ENCODE assay signal across 15 cellular contexts in genomic region chr7:64628721-64629120, GRCh38. TPM values are rescaled to one million over a fixed set of nuclear protein-coding genes. Genes with fewer than 3 reads are reported as not detected.
DNase-seq lines count a peak whose midpoint lies in the region; ATAC-seq and TF ChIP-seq lines count a peak whose summit lies in the region.
"Had no signal": no experiment of that assay in that cellular context is flagged by ENCODE, and none has a peak within 500 bp of the region (broad histone marks: within the 10 kb centered on the region; RNA-seq: fewer than 3 reads in every experiment).

No MANE protein-coding gene starts in this region.

- intact Hi-C loops in breast epithelium (cut with DNase I; ENCODE audit: low total_unique reads): no loop called here
- intact Hi-C loops in MCF 10A (cut with micrococcal nuclease): no loop called here
- intact Hi-C loops in esophagus squamous epithelium (cut with DNase I): no loop called here
- intact Hi-C loops in sigmoid colon (cut with DNase I): no loop called here
- intact Hi-C loops in posterior cingulate gyrus (cut with DNase I): no loop called here

- H2AFZ ChIP-seq in neuronal stem cell (ENCODE audit: low read length): no peak overlapping the region
- H2AFZ ChIP-seq: GM23248 had no signal

- H3K79me1 ChIP-seq in neuronal stem cell (ENCODE audit: low read depth, low read length): no peaks in the 10 kb centered on the region

- H3K27me3 Mint-ChIP-seq in MCF 10A (ENCODE audit: insufficient read depth, unreplicated experiment): no peaks in the 10 kb centered on the region

- peak overlapping the region; percentile 19 for H4K91ac ChIP-seq in neuronal stem cell (ENCODE audit: low read depth, low read length, poor library complexity)

- H3K27me3 ChIP-seq in breast epithelium (no peaks in the 10 kb centered on the region), esophagus squamous epithelium (no peaks in the 10 kb centered on the region), neuronal stem cell (ENCODE audit: control insufficient read depth in 3 of 3, insufficient read depth in 3 of 3, low read depth in 1 of 3, low read length in 3 of 3) (no peaks in the 10 kb centered on the region), sigmoid colon (no peaks in the 10 kb centered on the region)
- H3K27me3 ChIP-seq: BLaER1 had no signal

- H2AK5ac ChIP-seq in neuronal stem cell (ENCODE audit: low read depth, low read length): no peak overlapping the region

- H3K4me3 Mint-ChIP-seq in MCF 10A (ENCODE audit: unreplicated experiment): no peak overlapping the region
- H3K4me3 Mint-ChIP-seq: CD8-positive, alpha-beta memory T cell had no signal

- no peaks in the 10 kb centered on the region for H3K36me3 Mint-ChIP-seq in MCF 10A (ENCODE audit: insufficient read depth, unreplicated experiment)
- H3K36me3 Mint-ChIP-seq: CD8-positive, alpha-beta memory T cell had no signal

- no peak overlapping the region for H3K4ac ChIP-seq in neuronal stem cell (ENCODE audit: low read length)

- no peaks in the 10 kb centered on the region for H3K36me3 ChIP-seq in breast epithelium
- no peaks in the 10 kb centered on the region for H3K36me3 ChIP-seq in esophagus squamous epithelium
- H3K36me3 ChIP-seq in neuronal stem cell (replicated peaks in 1 of 2; ENCODE audit: control insufficient read depth in 2 of 2, insufficient read depth in 2 of 2, low read length in 2 of 2): no peaks in the 10 kb centered on the region
- H3K36me3 ChIP-seq in sigmoid colon: no peaks in the 10 kb centered on the region
- H3K36me3 ChIP-seq: BLaER1 had no signal

- CTCF ChIA-PET in MCF 10A (lab: Yijun Ruan, JAX): interaction anchor here (0.7 to 1.5 kb wide), 2 partner anchors 9 to 646 kb away, joined by 3 to 4 read pairs; no protein-coding TSS in a partner anchor

- TF ChIP-seq EP300 in sigmoid colon (IDR thresholded peaks at IDR 0.05): no peak

- H2BK120ac ChIP-seq in neuronal stem cell (ENCODE audit: low read depth, low read length): no peak overlapping the region

- no peak overlapping the region for H2BK5ac ChIP-seq in neuronal stem cell (ENCODE audit: low read length)

- H3K14ac ChIP-seq in neuronal stem cell (ENCODE audit: low read length): no peak overlapping the region

- peaks cover 32% of the 10 kb centered on the region for H3K9me3 Mint-ChIP-seq in MCF 10A (ENCODE audit: unreplicated experiment)
- H3K9me3 Mint-ChIP-seq: CD8-positive, alpha-beta memory T cell had no signal

- H3K4me3 ChIP-seq in breast epithelium (no peak overlapping the region), esophagus squamous epithelium (no peak overlapping the region), neuronal stem cell (ENCODE audit: low read length in 2 of 2) (peak overlapping the region in 1 of 2 donors; percentile 11), sigmoid colon (no peak overlapping the region)
- H3K4me3 ChIP-seq: BLaER1, GM23248 had no signal

- H3K9ac ChIP-seq in neuronal stem cell (ENCODE audit: low read depth, low read length, poor library complexity): no peak overlapping the region
- H3K9ac ChIP-seq: BLaER1, GM23248 had no signal

- POLR2A ChIA-PET in MCF 10A (lab: Yijun Ruan, JAX): interaction anchor here (0.7 to 2.0 kb wide), 10 partner anchors 14 to 378 kb away, joined by 3 to 8 read pairs (median 4); partner anchors contain the start of genes ERV3-1, ZNF107, ZNF138 and ZNF273

- no peaks in the 10 kb centered on the region for H3K4me1 Mint-ChIP-seq in MCF 10A (ENCODE audit: insufficient read depth, unreplicated experiment)
- H3K4me1 Mint-ChIP-seq: CD8-positive, alpha-beta memory T cell had no signal

- WGBS in esophagus squamous epithelium, 2 donors: 39 to 73% methylated on average over 2 to 3 of the region's 3 CpGs
- WGBS in neuronal stem cell (ENCODE audit: extremely low coverage in 2 of 2, insufficient read length in 2 of 2, insufficient replicate concordance in 1 of 2), 2 donors: no CpG with 5 or more reads among the region's 3 CpGs
- WGBS in sigmoid colon, 2 donors: 83 to 92% methylated on average over 3 of the region's 3 CpGs

- H3K4me1 ChIP-seq in breast epithelium (no peaks in the 10 kb centered on the region), esophagus squamous epithelium (no peaks in the 10 kb centered on the region), neuronal stem cell (ENCODE audit: control insufficient read depth in 2 of 2, insufficient read depth in 1 of 2, low read depth in 1 of 2, low read length in 2 of 2) (no peaks in the 10 kb centered on the region), sigmoid colon (no peaks in the 10 kb centered on the region)
- H3K4me1 ChIP-seq: BLaER1, Caco-2 had no signal

- no peak overlapping the region for H3K18ac ChIP-seq in neuronal stem cell (ENCODE audit: low read length)

- no peak overlapping the region for H3K4me2 ChIP-seq in neuronal stem cell (ENCODE audit: insufficient read depth, low read length, poor library complexity, severe bottlenecking)
- H3K4me2 ChIP-seq: BLaER1 had no signal

- H3K27ac ChIP-seq in breast epithelium: peak overlapping the region; percentile 83 to 94
- H3K27ac ChIP-seq in esophagus squamous epithelium: peak overlapping the region in 3 of 4 donors; percentile 3 to 45 (median 14)
- H3K27ac ChIP-seq in neuronal stem cell (replicated peaks; ENCODE audit: low read length): no peak overlapping the region
- no peak overlapping the region for H3K27ac ChIP-seq in sigmoid colon
- H3K27ac ChIP-seq: BLaER1, GM23248 had no signal

- H2BK15ac ChIP-seq in neuronal stem cell (ENCODE audit: low read length): no peak overlapping the region

- no peak for TF ChIP-seq CTCF in breast epithelium (IDR thresholded peaks at IDR 0.05)
- TF ChIP-seq CTCF in MCF 10A (IDR thresholded peaks at IDR 0.05; ENCODE audit: unreplicated experiment): no peak
- no peak for TF ChIP-seq CTCF in esophagus squamous epithelium (IDR thresholded peaks at IDR 0.05)
- no peak for TF ChIP-seq CTCF in sigmoid colon (IDR thresholded peaks at IDR 0.05)

- TF ChIP-seq POLR2A in breast epithelium (IDR thresholded peaks at IDR 0.05): no peak
- TF ChIP-seq POLR2A in esophagus squamous epithelium (IDR thresholded peaks at IDR 0.05): no peak
- TF ChIP-seq POLR2A in sigmoid colon (IDR thresholded peaks at IDR 0.05): no peak

- H4K8ac ChIP-seq in neuronal stem cell (ENCODE audit: low read depth, low read length): no peak overlapping the region

- DNase-seq in breast epithelium (ENCODE audit: low spot score in 2 of 2) (peak in 1 of 2 donors; percentile 87), MCF 10A (ENCODE audit: unreplicated experiment) (no peak), esophagus squamous epithelium (lab: John Stamatoyannopoulos, UW) (no peak), neuronal stem cell (ENCODE audit: low spot score) (no peak), sigmoid colon (no peak), posterior cingulate gyrus (no peak), kidney tubule cell (ENCODE audit: low spot score) (no peak)
- DNase-seq: 8988T; Caco-2; CD8-positive, alpha-beta memory T cell; DND-41 had no signal

- no peak overlapping the region for H3K23ac ChIP-seq in neuronal stem cell (ENCODE audit: low read depth, low read length, poor library complexity)

- no peak overlapping the region for H3K27ac Mint-ChIP-seq in MCF 10A (ENCODE audit: low read depth, unreplicated experiment)
- H3K27ac Mint-ChIP-seq: CD8-positive, alpha-beta memory T cell had no signal

- H3K9me3 ChIP-seq in breast epithelium (no peaks in the 10 kb centered on the region), esophagus squamous epithelium (no peaks in the 10 kb centered on the region), neuronal stem cell (replicated peaks in 1 of 2; ENCODE audit: control insufficient read depth in 2 of 2, insufficient read depth in 1 of 2, low read depth in 1 of 2, low read length in 2 of 2) (peaks cover 0 to 40% of the 10 kb centered on the region in 2 donors), sigmoid colon (no peaks in the 10 kb centered on the region)
- H3K9me3 ChIP-seq: BLaER1 had no signal

- no TSS peak for BruUV-seq in MCF 10A (replicated peaks; lab: Mats Ljungman, UMichigan)

- no peak for ATAC-seq in GM18498 (IDR thresholded peaks at IDR 0.05; ENCODE audit: unreplicated experiment)
- ATAC-seq: HCT116 had no signal

- no peak overlapping the region for H2BK12ac ChIP-seq in neuronal stem cell (ENCODE audit: low read length)

RNA-seq across cellular contexts. Expression of gene ZNF107, which starts 37.2 kb away (rescaled TPM):
- total RNA-seq in breast epithelium: 10 to 100 TPM in 2 of 3 donors, 1 to 10 TPM in 1; 3.7 to 72.7 (median 33.1) TPM
- 4.6 and 5.0 TPM in 2 replicates for total RNA-seq in MCF 10A (2022)
- total RNA-seq in esophagus squamous epithelium: 1 to 10 TPM; 3.3 to 6.5 (median 4.6) TPM
- 10.2 TPM for polyA plus RNA-seq in neuronal stem cell (2013, experiment 1 of 2)
- polyA plus RNA-seq in neuronal stem cell (2013, experiment 2 of 2): 10.6 TPM
- 1 to 10 TPM; 3.0 to 8.3 (median 4.5) TPM for total RNA-seq in sigmoid colon
- 1 to 10 TPM in 2 of 3 donors, under 1 TPM in 1; 0.60 to 6.0 (median 1.6) TPM for polyA plus RNA-seq in sigmoid colon

Comparison
In these comparisons a context has a peak if more than half of its experiments do, and no peak if none do; other contexts are left out.
1. H3K27ac ChIP-seq: peak in breast epithelium (2 of 2) and esophagus squamous epithelium (3 of 4); none in neuronal stem cell (single experiment) and sigmoid colon (0 of 4).